Comparison of ENCODE assay signal across 11 cellular contexts in the genomic region with DNA sequence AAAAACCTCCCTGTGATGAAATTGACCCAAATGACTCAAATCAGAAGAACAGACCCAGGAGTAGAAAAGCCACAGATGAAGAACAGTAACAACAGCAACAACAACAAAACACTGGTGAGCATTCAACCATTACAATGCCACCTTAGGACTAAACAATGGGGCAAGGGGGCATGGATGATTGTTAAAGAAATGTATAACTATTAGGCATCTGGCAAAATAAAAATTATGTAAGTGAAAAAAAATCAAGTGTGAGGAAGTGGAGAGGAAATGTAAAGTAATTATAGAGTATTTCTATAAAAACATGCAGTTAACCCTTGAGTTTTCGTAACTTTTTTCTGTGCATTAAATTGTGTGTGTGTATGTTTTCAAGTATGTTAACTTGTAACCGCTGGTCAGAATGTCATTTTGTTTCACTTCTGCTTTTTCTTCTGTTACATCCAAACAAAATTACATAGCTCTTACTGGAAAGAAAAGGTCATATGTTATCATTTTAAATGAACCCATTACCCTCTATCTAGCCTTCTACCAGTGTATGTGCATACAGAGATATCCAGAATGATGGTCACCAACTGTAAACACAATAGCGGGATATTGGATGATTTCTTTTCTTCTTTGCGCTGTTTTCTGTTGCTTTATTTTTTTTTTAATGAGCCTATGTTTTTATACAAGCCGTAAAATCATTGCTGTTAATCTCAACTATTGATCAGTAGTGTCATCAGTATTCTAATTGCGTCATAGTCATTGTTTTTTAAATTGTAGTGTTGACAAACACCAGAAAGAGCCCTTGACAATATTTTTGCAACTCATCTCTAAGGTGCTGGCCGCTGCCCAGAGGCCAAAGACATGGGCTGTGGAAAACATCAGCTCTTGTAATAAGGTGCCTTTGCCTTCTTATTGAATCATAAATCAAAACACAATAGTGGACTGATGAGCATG.
DNase-seq lines count a peak whose midpoint lies in the region; ATAC-seq, FAIRE-seq and TF ChIP-seq lines count a peak whose summit lies in the region.
"Had no signal": no experiment of that assay in that cellular context is flagged by ENCODE, and none has a peak within 500 bp of the region (broad histone marks: within the 10 kb centered on the region; RNA-seq: fewer than 3 reads in every experiment).

No MANE protein-coding gene starts in this region.

- H3K27me3 Mint-ChIP-seq in activated CD4-positive, alpha-beta T cell treated with anti-CD3 and anti-CD28 coated beads, Interleukin-2, amount 10 ng/mL, durations not matched to agents 24 days and 14 days, result no peaks in the 10 kb centered on the region
- H3K27me3 Mint-ChIP-seq: type B pancreatic cell had no signal

- ATAC-seq in HG02981 (IDR thresholded peaks at IDR 0.05; ENCODE audit: unreplicated experiment), result peak; percentile 75
- peak; percentile 82 for ATAC-seq in stimulated activated effector memory CD8-positive, alpha-beta T cell treated with anti-CD3 and anti-CD28 coated beads, Interleukin-12 subunit alpha, Interleukin-12 subunit beta, amount 100 ng/mL, for 72 hours
- ATAC-seq: A549 had no signal

- H3K9me3 Mint-ChIP-seq in activated CD4-positive, alpha-beta T cell treated with anti-CD3 and anti-CD28 coated beads, Interleukin-2, amount 10 ng/mL, durations not matched to agents 24 days and 14 days, result peaks cover 8% of the 10 kb centered on the region
- no peaks in the 10 kb centered on the region for H3K9me3 Mint-ChIP-seq in stimulated activated effector memory CD8-positive, alpha-beta T cell treated with anti-CD3 and anti-CD28 coated beads, Interleukin-12 subunit alpha, Interleukin-12 subunit beta, amount 100 ng/mL, for 72 hours

- TF ChIP-seq CTCF in kidney (IDR thresholded peaks at IDR 0.05; ENCODE audit: borderline replicate concordance, extremely low read depth, insufficient read depth), result no peak

- FAIRE-seq in kidney (lab: Jason Lieb, UNC), result no peak
- FAIRE-seq: A549 had no signal

- no peak overlapping the region for H3K9ac ChIP-seq in kidney (ENCODE audit: low read length in 2 of 2)

- peak overlapping the region; percentile 62 for H3K27ac Mint-ChIP-seq in activated CD4-positive, alpha-beta T cell treated with anti-CD3 and anti-CD28 coated beads, Interleukin-2, amount 10 ng/mL, durations not matched to agents 24 days and 14 days
- peak overlapping the region; percentile 86 for H3K27ac Mint-ChIP-seq in stimulated activated effector memory CD8-positive, alpha-beta T cell treated with anti-CD3 and anti-CD28 coated beads, Interleukin-12 subunit alpha, Interleukin-12 subunit beta, amount 100 ng/mL, for 72 hours
- H3K27ac Mint-ChIP-seq: type B pancreatic cell had no signal

- H3K4me3 Mint-ChIP-seq in activated CD4-positive, alpha-beta T cell treated with anti-CD3 and anti-CD28 coated beads, Interleukin-2, amount 10 ng/mL, durations not matched to agents 24 days and 14 days, result peak overlapping the region; percentile 43
- H3K4me3 Mint-ChIP-seq in stimulated activated effector memory CD8-positive, alpha-beta T cell treated with anti-CD3 and anti-CD28 coated beads, Interleukin-12 subunit alpha, Interleukin-12 subunit beta, amount 100 ng/mL, for 72 hours, result no peak overlapping the region

- no peaks in the 10 kb centered on the region for H3K9me3 ChIP-seq in kidney (ENCODE audit: control insufficient read depth in 1 of 2, low read length in 2 of 2)
- H3K9me3 ChIP-seq: A549 had no signal

- H3K27ac ChIP-seq in kidney (ENCODE audit: low read depth in 2 of 2, low read length in 2 of 2), result no peak overlapping the region
- H3K27ac ChIP-seq: A549 had no signal

- H3K36me3 ChIP-seq in kidney (ENCODE audit: control insufficient read depth in 1 of 2, insufficient read depth in 2 of 2, low read length in 2 of 2), result no peaks in the 10 kb centered on the region

- H3K4me3 ChIP-seq in kidney (ENCODE audit: low read length in 2 of 2), result no peak overlapping the region
- H3K4me3 ChIP-seq: A549 had no signal

- peaks cover 48% of the 10 kb centered on the region for H3K4me1 Mint-ChIP-seq in activated CD4-positive, alpha-beta T cell treated with anti-CD3 and anti-CD28 coated beads, Interleukin-2, amount 10 ng/mL, durations not matched to agents 24 days and 14 days
- peaks cover 46% of the 10 kb centered on the region for H3K4me1 Mint-ChIP-seq in stimulated activated effector memory CD8-positive, alpha-beta T cell treated with anti-CD3 and anti-CD28 coated beads, Interleukin-12 subunit alpha, Interleukin-12 subunit beta, amount 100 ng/mL, for 72 hours

- peaks cover 4 to 6% of the 10 kb centered on the region in 2 donors for H3K4me1 ChIP-seq in kidney (ENCODE audit: control insufficient read depth in 1 of 2, insufficient read depth in 1 of 2, low read depth in 1 of 2, low read length in 2 of 2)
- H3K4me1 ChIP-seq: A549 had no signal

- DNase-seq in activated CD4-positive, alpha-beta T cell treated with anti-CD3 and anti-CD28 coated beads, Interleukin-2, amount 10 ng/mL, durations not matched to agents 24 days and 14 days, result peak; percentile 73
- no peak for DNase-seq in activated CD4-positive, alpha-beta T cell treated with anti-CD3 and anti-CD28 coated beads for 48 hours
- DNase-seq in SIG-M5 (lab: John Stamatoyannopoulos, UW), result peak; percentile 70
- DNase-seq in stimulated activated effector memory CD8-positive, alpha-beta T cell treated with anti-CD3 and anti-CD28 coated beads, Interleukin-12 subunit alpha, Interleukin-12 subunit beta, amount 100 ng/mL, for 72 hours (ENCODE audit: low spot score in 2 of 2), result no peak
- DNase-seq in NCI-H146 treated with DMSO at 0.1 percent for 48 hours (lab: John Stamatoyannopoulos, UW; ENCODE audit: unreplicated experiment), result no peak
- no peak for DNase-seq in iPS-NIHi7 (ENCODE audit: extremely low spot score)
- DNase-seq in kidney, result no peak
- DNase-seq: NCI-H1105 had no signal

- intact Hi-C loops in activated CD4-positive, alpha-beta T cell treated with anti-CD3 and anti-CD28 coated beads, Interleukin-2, amount 10 ng/mL, durations not matched to agents 24 days and 14 days (cut with micrococcal nuclease), result loop anchor here (1.0 to 5.0 kb wide), 4 partner anchors 33 to 275 kb away; a partner anchor contains a TSS
- intact Hi-C loops in kidney (cut with DNase I), result no loop called here

- H3K36me3 Mint-ChIP-seq in activated CD4-positive, alpha-beta T cell treated with anti-CD3 and anti-CD28 coated beads, Interleukin-2, amount 10 ng/mL, durations not matched to agents 24 days and 14 days (ENCODE audit: low read depth), result peaks cover 13% of the 10 kb centered on the region
- peaks cover 16% of the 10 kb centered on the region for H3K36me3 Mint-ChIP-seq in stimulated activated effector memory CD8-positive, alpha-beta T cell treated with anti-CD3 and anti-CD28 coated beads, Interleukin-12 subunit alpha, Interleukin-12 subunit beta, amount 100 ng/mL, for 72 hours
- H3K36me3 Mint-ChIP-seq: type B pancreatic cell had no signal

Comparison
In these comparisons a context has a peak if more than half of its experiments do, and no peak if none do; other contexts are left out.
1. DNase-seq: peak in activated CD4-positive, alpha-beta T cell treated with anti-CD3 and anti-CD28 coated beads, Interleukin-2, amount 10 ng/mL, durations not matched to agents 24 days and 14 days (single experiment) and SIG-M5 (single experiment); none in activated CD4-positive, alpha-beta T cell treated with anti-CD3 and anti-CD28 coated beads for 48 hours (single experiment), stimulated activated effector memory CD8-positive, alpha-beta T cell treated with anti-CD3 and anti-CD28 coated beads, Interleukin-12 subunit alpha, Interleukin-12 subunit beta, amount 100 ng/mL, for 72 hours (0 of 2), NCI-H146 treated with DMSO at 0.1 percent for 48 hours (single experiment), iPS-NIHi7 (single experiment) and kidney (single experiment).